15 cellular contexts compared by ENCODE assay signal in the genomic region with DNA sequence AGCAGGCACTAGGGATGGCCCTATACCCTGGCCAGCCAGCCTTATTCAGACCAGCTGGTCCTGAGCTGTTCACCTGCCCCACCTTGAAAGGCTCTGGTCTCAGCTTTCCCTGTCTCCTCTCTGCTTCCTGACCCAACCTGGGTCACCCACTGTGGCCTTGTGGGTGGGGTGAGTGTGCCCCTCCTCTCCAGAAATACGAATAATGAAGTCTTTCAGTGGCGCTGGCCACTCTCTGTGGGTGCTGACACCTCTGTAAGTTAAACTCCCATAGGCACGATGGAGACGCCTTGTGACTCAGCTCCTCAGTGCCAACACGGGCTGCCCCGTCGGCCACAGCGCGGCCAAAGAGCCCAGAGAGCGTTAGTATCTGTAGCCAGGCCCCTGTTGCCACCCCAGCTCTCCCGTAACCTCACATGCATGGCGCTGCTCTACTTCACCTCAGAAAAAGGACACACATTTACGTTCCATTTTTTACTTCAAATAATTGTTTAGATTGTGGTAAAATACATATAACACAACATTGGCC.
DNase-seq lines count a peak whose midpoint lies in the region; ATAC-seq and TF ChIP-seq lines count a peak whose summit lies in the region.
"Had no signal": no experiment of that assay in that cellular context is flagged by ENCODE, and none has a peak within 500 bp of the region (broad histone marks: within the 10 kb centered on the region; RNA-seq: fewer than 3 reads in every experiment).

No MANE protein-coding gene starts in this region.

- no peak overlapping the region for H3K4ac ChIP-seq in H9 (ENCODE audit: low read depth, low read length)

- H3K27me3 Mint-ChIP-seq in H9 (ENCODE audit: low read depth) = peaks cover 22% of the 10 kb centered on the region
- H3K27me3 Mint-ChIP-seq in stimulated activated memory B cell treated with anti-CD40 and anti-IgM and Interleukin-4, amounts not matched to agents 10 μg/mL and 1 μg/mL and 100 μg/mL, for 72 hours = peaks cover 41% of the 10 kb centered on the region

- H3K27ac Mint-ChIP-seq in H9 = no peak overlapping the region
- no peak overlapping the region for H3K27ac Mint-ChIP-seq in stimulated activated memory B cell treated with anti-CD40 and anti-IgM and Interleukin-4, amounts not matched to agents 10 μg/mL and 1 μg/mL and 100 μg/mL, for 72 hours
- H3K27ac Mint-ChIP-seq: CD4-positive, alpha-beta memory T cell had no signal

- no peak overlapping the region for H3K4me2 ChIP-seq in H9 (ENCODE audit: insufficient read depth, insufficient read length, low read length)
- H3K4me2 ChIP-seq: A549 had no signal

- no peaks in the 10 kb centered on the region for H4K20me1 ChIP-seq in H9 (ENCODE audit: control insufficient read depth, insufficient read depth, insufficient read length)

- no peak overlapping the region for H3T11ph ChIP-seq in H9 (ENCODE audit: low read length)

- H4K5ac ChIP-seq in H9 (ENCODE audit: insufficient read length, low read depth, low read length) = no peak overlapping the region

- H3K56ac ChIP-seq in H9 (ENCODE audit: insufficient read length, low read depth, low read length) = no peak overlapping the region

- H2AFZ ChIP-seq in H9 (ENCODE audit: low read length) = no peak overlapping the region

- no peak overlapping the region for H3K18ac ChIP-seq in H9 (ENCODE audit: insufficient read length, low read depth, low read length)

- peak; percentile 26 for DNase-seq in H9
- DNase-seq in mesenteric fat pad (ENCODE audit: low spot score) = peak; percentile 45
- DNase-seq in germinal center (ENCODE audit: low spot score) = no peak
- no peak for DNase-seq in DMS153 (lab: John Stamatoyannopoulos, UW)
- DNase-seq: BE2C; CD4-positive, alpha-beta memory T cell; COR-L47; DND-41; GDM1; HCEC 1CT; IMR-90 had no signal

- no peaks in the 10 kb centered on the region; a peak in 1 of 5 replicates for H3K9me3 Mint-ChIP-seq in H9
- H3K9me3 Mint-ChIP-seq in stimulated activated memory B cell treated with anti-CD40 and anti-IgM and Interleukin-4, amounts not matched to agents 10 μg/mL and 1 μg/mL and 100 μg/mL, for 72 hours = no peaks in the 10 kb centered on the region

- no peak overlapping the region for H2BK5ac ChIP-seq in H9 (ENCODE audit: insufficient read length, low read length)

- no peak overlapping the region for H4K8ac ChIP-seq in H9 (replicated peaks; ENCODE audit: insufficient read length, low read depth, low read length)

- H3K27me3 ChIP-seq in H9 (ENCODE audit: insufficient read depth, low read length) = no peaks in the 10 kb centered on the region; the same call in 1 of the 2 replicates
- H3K27me3 ChIP-seq: BE2C had no signal

- no peak overlapping the region for H3K14ac ChIP-seq in H9 (ENCODE audit: insufficient read depth, low read length)

- no peak for TF ChIP-seq CTCF in H9 (conservative IDR thresholded peaks at IDR 0.05)

- TF ChIP-seq RAD21 in Ishikawa (IDR thresholded peaks at IDR 0.05; ENCODE audit: low read depth) = no peak

- no peaks in the 10 kb centered on the region for H3K79me1 ChIP-seq in H9 (ENCODE audit: insufficient read depth, low read depth, low read length, poor library complexity, severe bottlenecking)

- no peak overlapping the region for H3K4me3 Mint-ChIP-seq in H9
- no peak overlapping the region for H3K4me3 Mint-ChIP-seq in stimulated activated memory B cell treated with anti-CD40 and anti-IgM and Interleukin-4, amounts not matched to agents 10 μg/mL and 1 μg/mL and 100 μg/mL, for 72 hours
- H3K4me3 Mint-ChIP-seq: CD4-positive, alpha-beta memory T cell had no signal

- H3K79me2 ChIP-seq in H9 (ENCODE audit: insufficient read depth, low read length) = no peaks in the 10 kb centered on the region

- H3K4me1 ChIP-seq in H9 (ENCODE audit: insufficient read depth, low read length) = no peaks in the 10 kb centered on the region
- H3K4me1 ChIP-seq: A549, BE2C had no signal

- H2AK5ac ChIP-seq in H9 (ENCODE audit: insufficient read length, low read length) = no peak overlapping the region

- no peaks in the 10 kb centered on the region for H3K9me3 ChIP-seq in H9 (ENCODE audit: control insufficient read depth, low read depth, low read length)
- H3K9me3 ChIP-seq: A549, BE2C had no signal

- no peaks in the 10 kb centered on the region for H3K36me3 Mint-ChIP-seq in H9 (ENCODE audit: insufficient read depth in 1 of 3, low read depth in 3 of 3)
- H3K36me3 Mint-ChIP-seq in stimulated activated memory B cell treated with anti-CD40 and anti-IgM and Interleukin-4, amounts not matched to agents 10 μg/mL and 1 μg/mL and 100 μg/mL, for 72 hours = no peaks in the 10 kb centered on the region
- H3K36me3 Mint-ChIP-seq: CD4-positive, alpha-beta memory T cell had no signal

- no peak overlapping the region for H3K23ac ChIP-seq in H9 (ENCODE audit: insufficient read length, low read depth, low read length)

- no peak overlapping the region for H2BK120ac ChIP-seq in H9 (ENCODE audit: low read depth, low read length, poor library complexity, severe bottlenecking)

- peaks cover 8 to 10% of the 10 kb centered on the region in 2 experiments for H3K4me1 Mint-ChIP-seq in H9
- H3K4me1 Mint-ChIP-seq in stimulated activated memory B cell treated with anti-CD40 and anti-IgM and Interleukin-4, amounts not matched to agents 10 μg/mL and 1 μg/mL and 100 μg/mL, for 72 hours = no peaks in the 10 kb centered on the region
- H3K4me1 Mint-ChIP-seq: CD4-positive, alpha-beta memory T cell had no signal

- H2BK15ac ChIP-seq in H9 (ENCODE audit: low read depth, low read length) = no peak overlapping the region

- no peak overlapping the region for H3K27ac ChIP-seq in H9 (ENCODE audit: insufficient read length, low read depth, low read length)
- H3K27ac ChIP-seq: A549, C4-2B had no signal

- TF ChIP-seq EP300 in Ishikawa (IDR thresholded peaks at IDR 0.05; ENCODE audit: borderline replicate concordance) = no peak

- H4K91ac ChIP-seq in H9 (ENCODE audit: insufficient read length, low read depth, low read length) = no peak overlapping the region

- H2BK12ac ChIP-seq in H9 (ENCODE audit: insufficient read length, low read depth, low read length) = no peak overlapping the region

- WGBS in H9 (ENCODE audit: extremely low coverage, insufficient read length, low lambda C conversion rate) = no CpG with 5 or more reads among the region's 13 CpGs

- H3K9ac ChIP-seq in H9 (ENCODE audit: extremely low read depth, insufficient read length, low read length) = no peak overlapping the region

- H3K23me2 ChIP-seq in H9 (ENCODE audit: insufficient read length, low read depth, low read length, poor library complexity, severe bottlenecking) = no peaks in the 10 kb centered on the region

- H2BK20ac ChIP-seq in H9 (ENCODE audit: low read depth, low read length, poor library complexity, severe bottlenecking) = no peak overlapping the region

- peak; percentile 24 for ATAC-seq in stimulated activated memory B cell treated with anti-CD40 and anti-IgM and Interleukin-4, amounts not matched to agents 10 μg/mL and 1 μg/mL and 100 μg/mL, for 72 hours
- ATAC-seq: A549 had no signal

TF ChIP-seq in Ishikawa, 13 proteins besides CTCF, POLR2A, EP300 and RAD21:
- TF ChIP-seq, protein P1, sequence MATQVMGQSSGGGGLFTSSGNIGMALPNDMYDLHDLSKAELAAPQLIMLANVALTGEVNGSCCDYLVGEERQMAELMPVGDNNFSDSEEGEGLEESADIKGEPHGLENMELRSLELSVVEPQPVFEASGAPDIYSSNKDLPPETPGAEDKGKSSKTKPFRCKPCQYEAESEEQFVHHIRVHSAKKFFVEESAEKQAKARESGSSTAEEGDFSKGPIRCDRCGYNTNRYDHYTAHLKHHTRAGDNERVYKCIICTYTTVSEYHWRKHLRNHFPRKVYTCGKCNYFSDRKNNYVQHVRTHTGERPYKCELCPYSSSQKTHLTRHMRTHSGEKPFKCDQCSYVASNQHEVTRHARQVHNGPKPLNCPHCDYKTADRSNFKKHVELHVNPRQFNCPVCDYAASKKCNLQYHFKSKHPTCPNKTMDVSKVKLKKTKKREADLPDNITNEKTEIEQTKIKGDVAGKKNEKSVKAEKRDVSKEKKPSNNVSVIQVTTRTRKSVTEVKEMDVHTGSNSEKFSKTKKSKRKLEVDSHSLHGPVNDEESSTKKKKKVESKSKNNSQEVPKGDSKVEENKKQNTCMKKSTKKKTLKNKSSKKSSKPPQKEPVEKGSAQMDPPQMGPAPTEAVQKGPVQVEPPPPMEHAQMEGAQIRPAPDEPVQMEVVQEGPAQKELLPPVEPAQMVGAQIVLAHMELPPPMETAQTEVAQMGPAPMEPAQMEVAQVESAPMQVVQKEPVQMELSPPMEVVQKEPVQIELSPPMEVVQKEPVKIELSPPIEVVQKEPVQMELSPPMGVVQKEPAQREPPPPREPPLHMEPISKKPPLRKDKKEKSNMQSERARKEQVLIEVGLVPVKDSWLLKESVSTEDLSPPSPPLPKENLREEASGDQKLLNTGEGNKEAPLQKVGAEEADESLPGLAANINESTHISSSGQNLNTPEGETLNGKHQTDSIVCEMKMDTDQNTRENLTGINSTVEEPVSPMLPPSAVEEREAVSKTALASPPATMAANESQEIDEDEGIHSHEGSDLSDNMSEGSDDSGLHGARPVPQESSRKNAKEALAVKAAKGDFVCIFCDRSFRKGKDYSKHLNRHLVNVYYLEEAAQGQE (IDR thresholded peaks at IDR 0.05; ENCODE audit: low read depth) = peak; percentile 69
- TF ChIP-seq TAF1 (IDR thresholded peaks at IDR 0.05; ENCODE audit: low read depth) (no peak), ZBTB7A (IDR thresholded peaks at IDR 0.05; ENCODE audit: low read depth) (no peak)
- TF ChIP-seq, protein P2, sequence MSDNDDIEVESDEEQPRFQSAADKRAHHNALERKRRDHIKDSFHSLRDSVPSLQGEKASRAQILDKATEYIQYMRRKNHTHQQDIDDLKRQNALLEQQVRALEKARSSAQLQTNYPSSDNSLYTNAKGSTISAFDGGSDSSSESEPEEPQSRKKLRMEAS (IDR thresholded peaks at IDR 0.05) = no peak

Comparison
In these comparisons a context has a peak if more than half of its experiments do, and no peak if none do; other contexts are left out.
1. DNase-seq: peak in H9 (single experiment) and mesenteric fat pad (single experiment); none in germinal center (single experiment) and DMS153 (single experiment).